In the genomic region with DNA sequence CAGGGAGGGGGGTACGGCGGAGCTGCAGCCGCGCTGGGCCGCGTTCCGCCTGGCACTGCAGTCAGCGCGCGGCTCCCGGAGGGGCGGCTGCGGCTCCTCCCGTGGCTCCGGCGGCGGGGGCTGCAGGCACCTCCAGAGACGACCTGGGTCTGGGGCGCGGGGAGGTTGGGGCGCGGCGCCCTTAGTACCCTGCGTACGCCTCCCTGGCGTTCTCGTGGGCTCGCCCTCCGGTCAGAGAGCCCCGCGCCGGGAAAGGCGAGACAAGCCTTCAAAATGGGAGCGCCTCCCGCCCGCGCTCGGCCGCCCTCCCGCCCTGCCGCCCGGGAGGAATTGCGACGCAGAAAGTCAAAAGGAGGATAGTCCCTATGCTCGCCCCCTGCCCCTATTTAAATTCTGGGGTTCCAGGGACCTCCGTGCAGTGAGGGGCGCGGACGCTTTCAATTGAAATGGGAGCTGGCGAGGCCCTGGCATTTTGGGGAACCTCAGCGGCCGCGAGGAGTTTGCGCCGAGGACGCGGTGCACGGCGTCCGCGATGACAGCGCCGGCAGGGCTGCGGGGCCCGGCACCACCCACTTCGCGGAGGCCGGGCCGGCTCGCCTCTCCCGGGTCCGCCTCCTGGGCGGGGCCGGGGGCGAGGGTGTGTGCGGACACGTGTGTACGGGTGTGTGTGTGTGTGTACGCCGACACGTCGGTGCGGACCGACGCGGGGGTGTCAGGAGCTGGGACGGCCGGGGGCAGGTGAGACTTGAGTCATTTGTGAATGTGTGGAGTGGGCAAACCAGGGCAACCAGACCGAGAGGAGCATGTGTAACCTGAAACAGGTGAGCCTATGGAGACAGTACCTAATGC, we compare ENCODE assay signal across 1 cellular context.
TF ChIP-seq lines count a peak whose summit lies in the region.

No MANE protein-coding gene starts in this region.

TF ChIP-seq in WTC11, 78 proteins besides CTCF, POLR2A, EP300 and RAD21 (continued from another document):
- TF ChIP-seq ATF2 (CRISPR knock-in tag; IDR thresholded peaks at IDR 0.05; ENCODE audit: borderline replicate concordance, low read depth) (no peak), ZNF263 (CRISPR knock-in tag; IDR thresholded peaks at IDR 0.05; ENCODE audit: low read depth) (no peak), ESRRA (CRISPR knock-in tag; IDR thresholded peaks at IDR 0.05; ENCODE audit: borderline replicate concordance) (peak; percentile 67; the same call in 1 of the 2 replicates), HMGXB4 (CRISPR knock-in tag; IDR thresholded peaks at IDR 0.05) (peak; percentile 56), USF2 (CRISPR knock-in tag; IDR thresholded peaks at IDR 0.05) (peak; percentile 33; the same call in 1 of the 2 replicates), ELF4 (CRISPR knock-in tag; IDR thresholded peaks at IDR 0.05; ENCODE audit: low read depth) (no peak), TP53 (CRISPR knock-in tag; IDR thresholded peaks at IDR 0.05) (no peak), NR3C1 (CRISPR knock-in tag; conservative IDR thresholded peaks at IDR 0.05; ENCODE audit: low read depth) (no peak), KAT7 (CRISPR knock-in tag; IDR thresholded peaks at IDR 0.05; ENCODE audit: borderline replicate concordance) (peak; percentile 30; the same call in 1 of the 2 replicates), SP1 (CRISPR knock-in tag; conservative IDR thresholded peaks at IDR 0.05) (peak; percentile 65), CBFB (CRISPR knock-in tag; IDR thresholded peaks at IDR 0.05; ENCODE audit: low read depth) (no peak), NR1H2 (CRISPR knock-in tag; IDR thresholded peaks at IDR 0.05) (no peak), FOXK1 (CRISPR knock-in tag; IDR thresholded peaks at IDR 0.05) (peak; percentile 83), GRHL2 (CRISPR knock-in tag; IDR thresholded peaks at IDR 0.05; ENCODE audit: insufficient replicate concordance, severe bottlenecking) (no peak), E2F5 (CRISPR knock-in tag; IDR thresholded peaks at IDR 0.05) (no peak)
- TF ChIP-seq, protein P1, sequence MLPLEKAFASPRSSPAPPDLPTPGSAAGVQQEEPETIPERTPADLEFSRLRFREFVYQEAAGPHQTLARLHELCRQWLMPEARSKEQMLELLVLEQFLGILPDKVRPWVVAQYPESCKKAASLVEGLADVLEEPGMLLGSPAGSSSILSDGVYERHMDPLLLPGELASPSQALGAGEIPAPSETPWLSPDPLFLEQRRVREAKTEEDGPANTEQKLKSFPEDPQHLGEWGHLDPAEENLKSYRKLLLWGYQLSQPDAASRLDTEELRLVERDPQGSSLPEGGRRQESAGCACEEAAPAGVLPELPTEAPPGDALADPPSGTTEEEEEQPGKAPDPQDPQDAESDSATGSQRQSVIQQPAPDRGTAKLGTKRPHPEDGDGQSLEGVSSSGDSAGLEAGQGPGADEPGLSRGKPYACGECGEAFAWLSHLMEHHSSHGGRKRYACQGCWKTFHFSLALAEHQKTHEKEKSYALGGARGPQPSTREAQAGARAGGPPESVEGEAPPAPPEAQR (CRISPR knock-in tag; IDR thresholded peaks at IDR 0.05), result no peak
- TF ChIP-seq, protein P2, sequence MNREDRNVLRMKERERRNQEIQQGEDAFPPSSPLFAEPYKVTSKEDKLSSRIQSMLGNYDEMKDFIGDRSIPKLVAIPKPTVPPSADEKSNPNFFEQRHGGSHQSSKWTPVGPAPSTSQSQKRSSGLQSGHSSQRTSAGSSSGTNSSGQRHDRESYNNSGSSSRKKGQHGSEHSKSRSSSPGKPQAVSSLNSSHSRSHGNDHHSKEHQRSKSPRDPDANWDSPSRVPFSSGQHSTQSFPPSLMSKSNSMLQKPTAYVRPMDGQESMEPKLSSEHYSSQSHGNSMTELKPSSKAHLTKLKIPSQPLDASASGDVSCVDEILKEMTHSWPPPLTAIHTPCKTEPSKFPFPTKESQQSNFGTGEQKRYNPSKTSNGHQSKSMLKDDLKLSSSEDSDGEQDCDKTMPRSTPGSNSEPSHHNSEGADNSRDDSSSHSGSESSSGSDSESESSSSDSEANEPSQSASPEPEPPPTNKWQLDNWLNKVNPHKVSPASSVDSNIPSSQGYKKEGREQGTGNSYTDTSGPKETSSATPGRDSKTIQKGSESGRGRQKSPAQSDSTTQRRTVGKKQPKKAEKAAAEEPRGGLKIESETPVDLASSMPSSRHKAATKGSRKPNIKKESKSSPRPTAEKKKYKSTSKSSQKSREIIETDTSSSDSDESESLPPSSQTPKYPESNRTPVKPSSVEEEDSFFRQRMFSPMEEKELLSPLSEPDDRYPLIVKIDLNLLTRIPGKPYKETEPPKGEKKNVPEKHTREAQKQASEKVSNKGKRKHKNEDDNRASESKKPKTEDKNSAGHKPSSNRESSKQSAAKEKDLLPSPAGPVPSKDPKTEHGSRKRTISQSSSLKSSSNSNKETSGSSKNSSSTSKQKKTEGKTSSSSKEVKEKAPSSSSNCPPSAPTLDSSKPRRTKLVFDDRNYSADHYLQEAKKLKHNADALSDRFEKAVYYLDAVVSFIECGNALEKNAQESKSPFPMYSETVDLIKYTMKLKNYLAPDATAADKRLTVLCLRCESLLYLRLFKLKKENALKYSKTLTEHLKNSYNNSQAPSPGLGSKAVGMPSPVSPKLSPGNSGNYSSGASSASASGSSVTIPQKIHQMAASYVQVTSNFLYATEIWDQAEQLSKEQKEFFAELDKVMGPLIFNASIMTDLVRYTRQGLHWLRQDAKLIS (CRISPR knock-in tag; IDR thresholded peaks at IDR 0.05; ENCODE audit: borderline replicate concordance), result no peak
- TF ChIP-seq, protein P3, sequence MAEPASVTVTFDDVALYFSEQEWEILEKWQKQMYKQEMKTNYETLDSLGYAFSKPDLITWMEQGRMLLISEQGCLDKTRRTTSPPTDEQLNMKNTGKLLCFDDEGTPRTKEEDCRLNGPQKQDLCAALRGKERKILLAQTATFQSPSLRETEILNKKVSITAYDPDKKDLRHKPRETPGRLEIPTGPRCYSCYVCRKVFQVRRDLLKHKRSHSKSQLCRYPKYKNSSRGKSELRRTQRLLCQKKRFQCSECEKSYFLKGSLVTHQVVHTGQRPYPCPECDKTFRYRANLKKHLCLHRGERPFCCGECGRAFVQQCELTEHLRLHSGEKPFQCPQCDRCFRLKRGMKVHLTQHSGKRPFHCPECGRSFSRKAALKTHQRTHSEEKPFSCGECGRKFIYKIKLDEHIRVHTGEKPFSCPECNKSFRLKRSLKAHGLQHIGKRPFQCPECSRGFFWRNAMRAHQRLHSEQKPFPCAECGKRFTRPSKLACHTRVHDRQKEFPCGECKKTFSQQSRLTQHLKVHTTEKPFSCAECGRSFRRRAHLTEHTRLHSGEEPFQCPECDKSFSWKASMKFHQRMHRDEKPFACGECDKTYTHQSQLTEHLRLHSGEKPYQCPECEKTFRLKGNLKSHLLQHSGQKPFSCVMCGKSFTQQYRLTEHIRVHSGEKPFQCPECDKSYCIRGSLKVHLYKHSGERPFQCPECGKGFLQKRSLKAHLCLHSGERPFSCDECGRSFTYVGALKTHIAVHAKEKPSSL (CRISPR knock-in tag; conservative IDR thresholded peaks at IDR 0.05), result no peak
TF ChIP-seq in WTC11: peak in this region for 8.
